Comparison of ENCODE assay signal across 8 cellular contexts in the genomic region with DNA sequence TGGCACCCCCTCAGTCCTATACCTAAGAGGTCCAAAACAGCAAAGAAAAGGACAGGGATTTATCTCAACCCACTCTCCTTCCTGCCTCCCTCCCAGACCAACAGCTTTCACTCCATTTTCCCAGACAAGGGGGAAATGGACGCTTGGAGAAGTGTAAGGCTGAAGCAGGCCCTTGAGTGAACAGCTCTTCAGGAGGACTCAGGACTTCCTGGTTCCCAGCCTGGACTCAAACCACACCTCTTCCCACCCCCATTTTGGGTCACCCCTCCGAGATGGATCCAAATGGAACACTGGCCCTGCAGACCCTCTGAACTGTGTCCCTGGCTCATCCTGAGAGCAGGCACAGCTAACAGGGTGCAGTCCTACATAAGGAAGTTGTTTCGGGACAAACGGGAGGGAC. TPM values are rescaled to one million over a fixed set of nuclear protein-coding genes. Genes with fewer than 3 reads are reported as not detected.
DNase-seq lines count a peak whose midpoint lies in the region; TF ChIP-seq lines count a peak whose summit lies in the region.

No MANE protein-coding gene starts in this region.

- peaks cover 50% of the 10 kb centered on the region for H3K4me1 Mint-ChIP-seq in activated T-cell treated with anti-CD3 and anti-CD28 coated beads, Interleukin-2, amount 50 U/mL, for 24 hours (ENCODE audit: low read depth)
- H3K4me1 Mint-ChIP-seq in activated CD4-positive, alpha-beta memory T cell treated with anti-CD3 and anti-CD28 coated beads for 36 hours (ENCODE audit: low read depth): peaks cover 46% of the 10 kb centered on the region
- H3K4me1 Mint-ChIP-seq in immature natural killer cell: peaks cover 69 to 71% of the 10 kb centered on the region in 2 donors

- H3K27me3 ChIP-seq in suprapubic skin: no peaks in the 10 kb centered on the region

- peaks cover 59% of the 10 kb centered on the region for H3K4me1 ChIP-seq in suprapubic skin

- H3K27ac ChIP-seq in suprapubic skin: no peak overlapping the region

- no peak for TF ChIP-seq CTCF in suprapubic skin (IDR thresholded peaks at IDR 0.05)

- TF ChIP-seq EP300 in suprapubic skin (IDR thresholded peaks at IDR 0.05): no peak

- no peak for TF ChIP-seq POLR2A in suprapubic skin (IDR thresholded peaks at IDR 0.05)

- H3K4me3 Mint-ChIP-seq in activated T-cell treated with anti-CD3 and anti-CD28 coated beads, Interleukin-2, amount 50 U/mL, for 24 hours: peak overlapping the region; percentile 98
- H3K4me3 Mint-ChIP-seq in activated CD4-positive, alpha-beta memory T cell treated with anti-CD3 and anti-CD28 coated beads for 36 hours: peak overlapping the region; percentile 94
- H3K4me3 Mint-ChIP-seq in immature natural killer cell: peak overlapping the region; percentile 90 to 92 (median 92)

- POLR2A ChIA-PET in activated CD4-positive, alpha-beta memory T cell treated with anti-CD3 and anti-CD28 coated beads for 36 hours (lab: Charles Lee): interaction anchor here (1.1 to 1.5 kb wide), 3 partner anchors 12 to 72 kb away, joined by 3 to 5 read pairs (median 3); a partner anchor contains a TSS

- H3K27me3 Mint-ChIP-seq in activated T-cell treated with anti-CD3 and anti-CD28 coated beads, Interleukin-2, amount 50 U/mL, for 24 hours: no peaks in the 10 kb centered on the region
- no peaks in the 10 kb centered on the region for H3K27me3 Mint-ChIP-seq in activated CD4-positive, alpha-beta memory T cell treated with anti-CD3 and anti-CD28 coated beads for 36 hours
- peaks cover 9 to 22% (median 16%) of the 10 kb centered on the region in 3 donors for H3K27me3 Mint-ChIP-seq in immature natural killer cell (ENCODE audit: low read depth in 3 of 3)

- 0% methylated on average over 4 of the region's 4 CpGs for WGBS in suprapubic skin

- intact Hi-C loops in activated CD4-positive, alpha-beta memory T cell treated with anti-CD3 and anti-CD28 coated beads for 36 hours (cut with micrococcal nuclease): loop anchor here (2.0 to 5.0 kb wide), 3 partner anchors 39 to 179 kb away; a partner anchor contains a TSS

- H3K36me3 Mint-ChIP-seq in activated T-cell treated with anti-CD3 and anti-CD28 coated beads, Interleukin-2, amount 50 U/mL, for 24 hours (ENCODE audit: low read depth): peaks cover 73% of the 10 kb centered on the region
- H3K36me3 Mint-ChIP-seq in activated CD4-positive, alpha-beta memory T cell treated with anti-CD3 and anti-CD28 coated beads for 36 hours: peaks cover 20% of the 10 kb centered on the region
- peaks cover 0 to 7% (median 4%) of the 10 kb centered on the region in 3 donors for H3K36me3 Mint-ChIP-seq in immature natural killer cell

- CTCF ChIA-PET in activated CD4-positive, alpha-beta memory T cell treated with anti-CD3 and anti-CD28 coated beads for 36 hours (lab: Charles Lee): interaction anchor here (0.9 to 3.6 kb wide), 6 partner anchors 14 to 61 kb away, joined by 3 to 17 read pairs (median 6); no protein-coding TSS in a partner anchor

- DNase-seq in activated T-cell treated with anti-CD3 and anti-CD28 coated beads, Interleukin-2, amount 50 U/mL, for 24 hours: no peak
- no peak for DNase-seq in activated T-cell treated with anti-CD3 and anti-CD28 coated beads, Interleukin-2, amount 50 U/mL, for 1 hour
- DNase-seq in activated CD4-positive, alpha-beta memory T cell treated with anti-CD3 and anti-CD28 coated beads for 36 hours: no peak
- DNase-seq in immature natural killer cell: no peak
- no peak for DNase-seq in suprapubic skin (ENCODE audit: low spot score in 2 of 2)
- no peak for DNase-seq in AG20443 (ENCODE audit: low spot score)
- DNase-seq in H4 (ENCODE audit: low spot score): no peak
- no peak for DNase-seq in NCI-H1048 (lab: John Stamatoyannopoulos, UW)

- no peaks in the 10 kb centered on the region for H3K9me3 ChIP-seq in suprapubic skin

- peak overlapping the region; percentile 97 for H3K4me3 ChIP-seq in suprapubic skin

- H3K9me3 Mint-ChIP-seq in activated T-cell treated with anti-CD3 and anti-CD28 coated beads, Interleukin-2, amount 50 U/mL, for 24 hours: no peaks in the 10 kb centered on the region
- H3K9me3 Mint-ChIP-seq in activated CD4-positive, alpha-beta memory T cell treated with anti-CD3 and anti-CD28 coated beads for 36 hours: no peaks in the 10 kb centered on the region
- H3K9me3 Mint-ChIP-seq in immature natural killer cell: no peaks in the 10 kb centered on the region

- H3K36me3 ChIP-seq in suprapubic skin: peaks cover 21% of the 10 kb centered on the region

- H3K27ac Mint-ChIP-seq in activated T-cell treated with anti-CD3 and anti-CD28 coated beads, Interleukin-2, amount 50 U/mL, for 24 hours: peak overlapping the region; percentile 94
- peak overlapping the region; percentile 85 for H3K27ac Mint-ChIP-seq in activated CD4-positive, alpha-beta memory T cell treated with anti-CD3 and anti-CD28 coated beads for 36 hours
- H3K27ac Mint-ChIP-seq in immature natural killer cell: peak overlapping the region; percentile 50 to 92 (median 70)

RNA-seq across cellular contexts. Expression of a gene that starts 2.7 kb away (rescaled TPM):
- 10 to 100 TPM; 47.9 to 49.0 TPM for total RNA-seq in activated CD4-positive, alpha-beta memory T cell treated with anti-CD3 and anti-CD28 coated beads for 36 hours
- polyA plus RNA-seq in immature natural killer cell: 10 to 100 TPM in 1 of 3 donors, 1 to 10 TPM in 2; 1.1 to 29.6 (median 3.8) TPM
- 100 to 1,000 TPM in 2 of 4 donors, 10 to 100 TPM in 2; 88.1 to 121 (median 104) TPM for total RNA-seq in suprapubic skin
- total RNA-seq in H4 (2014; rRNA removed; shearing (Covaris generic)): 6.9 and 9.4 TPM in 2 replicates

RNA-seq across cellular contexts. Expression of a gene that starts 11.9 kb away (rescaled TPM):
- total RNA-seq in activated CD4-positive, alpha-beta memory T cell treated with anti-CD3 and anti-CD28 coated beads for 36 hours: 10 to 100 TPM; 15.6 to 16.1 TPM
- 10 to 100 TPM; 11.0 to 22.5 (median 16.5) TPM for polyA plus RNA-seq in immature natural killer cell
- total RNA-seq in suprapubic skin: 1 to 10 TPM; 1.1 to 3.6 (median 1.6) TPM
- 0.99 and 2.4 TPM in 2 replicates for total RNA-seq in H4 (2014; rRNA removed; shearing (Covaris generic))

RNA-seq across cellular contexts. Expression of a gene that starts 36.7 kb away (rescaled TPM):
- total RNA-seq in activated CD4-positive, alpha-beta memory T cell treated with anti-CD3 and anti-CD28 coated beads for 36 hours: not detected
- not detected for polyA plus RNA-seq in immature natural killer cell
- total RNA-seq in suprapubic skin: under 1 TPM; 0.15 to 0.47 (median 0.42) TPM
- total RNA-seq in H4 (2014; rRNA removed; shearing (Covaris generic)): 0.02 TPM in 1 of 2 replicates, not detected in the other

RNA-seq across cellular contexts. Expression of a gene that starts 39.3 kb away (rescaled TPM):
- total RNA-seq in activated CD4-positive, alpha-beta memory T cell treated with anti-CD3 and anti-CD28 coated beads for 36 hours: 10 to 100 TPM; 52.0 to 55.8 TPM
- 10 to 100 TPM; 58.5 to 75.3 (median 69.1) TPM for polyA plus RNA-seq in immature natural killer cell
- total RNA-seq in suprapubic skin: 10 to 100 TPM; 40.0 to 61.4 (median 49.6) TPM
- total RNA-seq in H4 (2014; rRNA removed; shearing (Covaris generic)): 94.4 and 105 TPM in 2 replicates

RNA-seq across cellular contexts. Expression of a gene that starts 52.8 kb away (rescaled TPM):
- total RNA-seq in activated CD4-positive, alpha-beta memory T cell treated with anti-CD3 and anti-CD28 coated beads for 36 hours: 10 to 100 TPM; 55.0 to 59.1 TPM
- polyA plus RNA-seq in immature natural killer cell: 10 to 100 TPM; 15.9 to 46.0 (median 39.6) TPM
- 100 to 1,000 TPM in 1 of 4 donors, 10 to 100 TPM in 3; 25.3 to 152 (median 62.3) TPM for total RNA-seq in suprapubic skin
- 10.6 and 27.3 TPM in 2 replicates for total RNA-seq in H4 (2014; rRNA removed; shearing (Covaris generic))
